ENCODE assay signal across 23 cellular contexts in genomic region chr7:84547326-84547725, GRCh38.
DNase-seq lines count a peak whose midpoint lies in the region; ATAC-seq and TF ChIP-seq lines count a peak whose summit lies in the region.
"Had no signal": no experiment of that assay in that cellular context is flagged by ENCODE, and none has a peak within 500 bp of the region (broad histone marks: within the 10 kb centered on the region; RNA-seq: fewer than 3 reads in every experiment).

No MANE protein-coding gene starts in this region.

- H3K9me3 ChIP-seq in Panc1 (ENCODE audit: control insufficient read depth, insufficient read depth, low read depth, low read length), result no peaks in the 10 kb centered on the region
- H3K9me3 ChIP-seq in psoas muscle, result no peaks in the 10 kb centered on the region
- no peaks in the 10 kb centered on the region for H3K9me3 ChIP-seq in PC-3 (ENCODE audit: low read length)
- H3K9me3 ChIP-seq in upper lobe of left lung, result no peaks in the 10 kb centered on the region
- H3K9me3 ChIP-seq: A549; BE2C; BLaER1 treated with 17β-estradiol and CSF1 and Interleukin-3, amounts not matched to agents 10 nM and 100 nM had no signal

- BruUV-seq in Panc1 (replicated peaks; lab: Mats Ljungman, UMichigan) (no TSS peak), PC-3 (replicated peaks; lab: Mats Ljungman, UMichigan) (no TSS peak)

- H3K36me3 ChIP-seq in Panc1 (ENCODE audit: control insufficient read depth, insufficient read depth, low read length), result no peaks in the 10 kb centered on the region
- no peaks in the 10 kb centered on the region for H3K36me3 ChIP-seq in psoas muscle (ENCODE audit: insufficient read depth in 1 of 2, low read depth in 1 of 2)
- no peaks in the 10 kb centered on the region for H3K36me3 ChIP-seq in PC-3 (ENCODE audit: low read depth, low read length)
- no peaks in the 10 kb centered on the region for H3K36me3 ChIP-seq in upper lobe of left lung
- H3K36me3 ChIP-seq: BE2C; BLaER1 treated with 17β-estradiol and CSF1 and Interleukin-3, amounts not matched to agents 10 nM and 100 nM had no signal

- intact Hi-C loops in Panc1 (cut with micrococcal nuclease; ENCODE audit: unreplicated experiment), result no loop called here
- intact Hi-C loops in psoas muscle (cut with DNase I), result no loop called here
- intact Hi-C loops in PC-3 (cut with micrococcal nuclease), result no loop called here

- H3K9me2 ChIP-seq in PC-3 (replicated peaks; ENCODE audit: low read length), result no peaks in the 10 kb centered on the region

- no peaks in the 10 kb centered on the region for H3K4me1 ChIP-seq in Panc1 (ENCODE audit: control insufficient read depth, insufficient read depth, low read length)
- H3K4me1 ChIP-seq in psoas muscle, result no peaks in the 10 kb centered on the region
- H3K4me1 ChIP-seq in PC-3 (ENCODE audit: insufficient read depth, low read length), result no peaks in the 10 kb centered on the region
- no peaks in the 10 kb centered on the region for H3K4me1 ChIP-seq in upper lobe of left lung
- H3K4me1 ChIP-seq: A549, BE2C had no signal

- TF ChIP-seq EP300 in upper lobe of left lung (IDR thresholded peaks at IDR 0.05), result no peak

- ATAC-seq in Panc1 (no peak), psoas muscle (no peak), PC-3 (no peak), upper lobe of left lung (ENCODE audit: low FRiP score in 2 of 2) (no peak)
- ATAC-seq: A549, GM12878 had no signal

- no peak for TF ChIP-seq CTCF in Panc1 (IDR thresholded peaks at IDR 0.05)
- TF ChIP-seq CTCF in psoas muscle (IDR thresholded peaks at IDR 0.05), result no peak
- TF ChIP-seq CTCF in PC-3 (conservative IDR thresholded peaks at IDR 0.05; ENCODE audit: low read depth, low read length), result no peak
- TF ChIP-seq CTCF in upper lobe of left lung (IDR thresholded peaks at IDR 0.05), result no peak

- H3K4me3 ChIP-seq in Panc1 (ENCODE audit: low read depth in 2 of 2, low read length in 2 of 2), result no peak overlapping the region
- no peak overlapping the region for H3K4me3 ChIP-seq in psoas muscle
- H3K4me3 ChIP-seq in PC-3 (ENCODE audit: low read length), result no peak overlapping the region
- no peak overlapping the region for H3K4me3 ChIP-seq in upper lobe of left lung
- H3K4me3 ChIP-seq: A549; BLaER1 treated with 17β-estradiol and CSF1 and Interleukin-3, amounts not matched to agents 10 nM and 100 nM; GM12878; GM23248 had no signal

- H3K27ac ChIP-seq in Panc1 (ENCODE audit: low read length) (peak overlapping the region; percentile 44; the same call in 1 of the 2 replicates), psoas muscle (no peak overlapping the region), PC-3 (ENCODE audit: low read length) (no peak overlapping the region), upper lobe of left lung (no peak overlapping the region)
- H3K27ac ChIP-seq: A549; BLaER1 treated with 17β-estradiol and CSF1 and Interleukin-3, amounts not matched to agents 10 nM and 100 nM; GM23248 had no signal

- POLR2A ChIA-PET in Panc1 (lab: Charles Lee) (interaction anchor here (0.7 kb wide), 1 partner anchor 194 kb away, joined by 3 read pairs; no protein-coding TSS in a partner anchor), PC-3 (lab: Charles Lee; ENCODE audit: unreplicated experiment) (no interaction called here)

- H3K79me2 ChIP-seq in PC-3 (ENCODE audit: low read length), result no peaks in the 10 kb centered on the region

- H3K4me2 ChIP-seq in PC-3 (ENCODE audit: low read length), result no peak overlapping the region
- H3K4me2 ChIP-seq: A549; BLaER1 treated with 17β-estradiol and CSF1 and Interleukin-3, amounts not matched to agents 10 nM and 100 nM had no signal

- no peaks in the 10 kb centered on the region for H3F3A ChIP-seq in PC-3 (ENCODE audit: low read length, unreplicated experiment)

- 83 to 89% (median 89%) methylated on average over 2 of the region's 2 CpGs for WGBS in psoas muscle, 3 donors
- WGBS in upper lobe of left lung, 2 donors, result 85 to 97% methylated on average over 2 of the region's 2 CpGs

- CTCF ChIA-PET in Panc1 (lab: Charles Lee) (interaction anchor here (0.6 kb wide), 1 partner anchor 437 kb away, joined by 6 read pairs; no protein-coding TSS in a partner anchor), PC-3 (lab: Charles Lee) (no interaction called here)

- H4K20me1 ChIP-seq in PC-3 (ENCODE audit: low read length), result no peaks in the 10 kb centered on the region
- H4K20me1 ChIP-seq: BLaER1 treated with 17β-estradiol and CSF1 and Interleukin-3, amounts not matched to agents 10 nM and 100 nM had no signal

- no peak for TF ChIP-seq POLR2A in upper lobe of left lung (IDR thresholded peaks at IDR 0.05)

- H3K27me3 ChIP-seq in Panc1 (ENCODE audit: control insufficient read depth, insufficient read depth, low read length), result no peaks in the 10 kb centered on the region
- H3K27me3 ChIP-seq in psoas muscle (ENCODE audit: insufficient read depth in 3 of 3, low read length in 2 of 3), result no peaks in the 10 kb centered on the region
- H3K27me3 ChIP-seq in PC-3 (ENCODE audit: low read length), result no peaks in the 10 kb centered on the region
- no peaks in the 10 kb centered on the region for H3K27me3 ChIP-seq in upper lobe of left lung
- H3K27me3 ChIP-seq: BE2C; BLaER1 treated with 17β-estradiol and CSF1 and Interleukin-3, amounts not matched to agents 10 nM and 100 nM had no signal

- DNase-seq in Panc1 (ENCODE audit: low read depth, low spot score) (no peak), astrocyte of the hippocampus (ENCODE audit: low read depth, low spot score) (peak; percentile 43), kidney tubule cell (ENCODE audit: low spot score) (peak; percentile 40), renal cortical epithelial cell (ENCODE audit: low read depth) (peak; percentile 38), psoas muscle (no peak), PC-3 (no peak), upper lobe of left lung (no peak)
- DNase-seq: 8988T; ACHN; AML-193; BE2C; CD4-positive, alpha-beta T cell; CD8-positive, alpha-beta memory T cell; DMS 273 treated with DMSO at 0.1 percent for 48 hours; DMS79; EL; GDM1; GM23248; H7; HCEC 1CT had no signal

- H3K9ac ChIP-seq in PC-3 (ENCODE audit: low read length), result no peak overlapping the region
- H3K9ac ChIP-seq: BLaER1 treated with 17β-estradiol and CSF1 and Interleukin-3, amounts not matched to agents 10 nM and 100 nM; GM23248 had no signal

- in situ Hi-C loops in Panc1 (cut with HindIII; ENCODE audit: low pct_unique_long_range_greater_than_20kb, low sequenced_read_pairs), result no loop called here

- H2AFZ ChIP-seq in PC-3 (ENCODE audit: low read length), result no peak overlapping the region

Comparison
In these comparisons a context has a peak if more than half of its experiments do, and no peak if none do; other contexts are left out.
1. DNase-seq: peak in astrocyte of the hippocampus (single experiment), kidney tubule cell (single experiment) and renal cortical epithelial cell (single experiment); none in Panc1 (single experiment), psoas muscle (0 of 2), PC-3 (single experiment) and upper lobe of left lung (0 of 2).